In genomic region chr2:113707106-113707505, GRCh38 we compare ENCODE assay signal across 14 cellular contexts.
"Had no signal": no experiment of that assay in that cellular context is flagged by ENCODE, and none has a peak within 500 bp of the region (broad histone marks: within the 10 kb centered on the region; RNA-seq: fewer than 3 reads in every experiment).

No MANE protein-coding gene starts in this region.

- ATAC-seq: gastroesophageal sphincter; naive thymus-derived CD4-positive, alpha-beta T cell had no signal

- H3K4me3 ChIP-seq: esophagus squamous epithelium, gastroesophageal sphincter, lung, smooth muscle cell, tibial artery, vagina had no signal

- H3K27me3 ChIP-seq: esophagus squamous epithelium, gastroesophageal sphincter, tibial artery, vagina had no signal

- DNase-seq: activated CD4-positive, alpha-beta T cell treated with anti-CD3 and anti-CD28 coated beads, Interleukin-2, amount 50 U/mL, for 1 hour; activated CD4-positive, CD25-positive, alpha-beta regulatory T cell; activated naive CD4-positive, alpha-beta T cell treated with anti-CD3 and anti-CD28 coated beads, Interleukin-2, amount 50 U/mL, for 16 hours; anterior cingulate cortex; esophagus squamous epithelium; kidney glomerular epithelial cell; naive thymus-derived CD4-positive, alpha-beta T cell; retina; tibial artery had no signal

- H3K9me3 ChIP-seq: esophagus squamous epithelium, gastroesophageal sphincter, tibial artery, vagina had no signal

- H3K27ac ChIP-seq: esophagus squamous epithelium, gastroesophageal sphincter, parathyroid adenoma, tibial artery, vagina had no signal

- H3K4me1 ChIP-seq: esophagus squamous epithelium, gastroesophageal sphincter, parathyroid adenoma, tibial artery, vagina had no signal
